ENCODE assay signal across 11 cellular contexts in the genomic region with DNA sequence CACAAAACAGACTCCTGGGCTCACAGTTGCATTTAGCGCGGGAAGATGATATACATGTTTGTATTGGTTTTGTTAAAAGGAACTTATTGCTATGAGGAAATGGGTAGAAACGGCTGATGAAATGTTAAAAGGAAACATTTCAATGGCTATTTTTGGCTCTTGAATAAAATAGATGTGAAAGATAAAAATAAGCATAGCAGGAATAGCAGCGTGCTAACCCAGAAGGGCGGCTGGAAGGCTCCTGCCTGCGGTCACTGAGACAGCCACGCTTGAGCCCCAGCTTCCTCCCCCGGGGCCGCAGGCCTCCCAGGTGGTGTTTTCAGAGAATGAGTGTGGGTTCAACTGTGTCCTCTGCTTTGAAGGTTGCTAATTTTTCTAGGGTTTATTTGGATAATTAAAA. TPM values are rescaled to one million over a fixed set of nuclear protein-coding genes. Genes with fewer than 3 reads are reported as not detected.
DNase-seq lines count a peak whose midpoint lies in the region; ATAC-seq, FAIRE-seq and TF ChIP-seq lines count a peak whose summit lies in the region.
"Had no signal": no experiment of that assay in that cellular context is flagged by ENCODE, and none has a peak within 500 bp of the region (broad histone marks: within the 10 kb centered on the region; RNA-seq: fewer than 3 reads in every experiment).

No MANE protein-coding gene starts in this region.

- ATAC-seq in GM21367 (IDR thresholded peaks at IDR 0.05; ENCODE audit: unreplicated experiment) (peak; percentile 84), HG03354 (IDR thresholded peaks at IDR 0.05; ENCODE audit: poor library complexity, severe bottlenecking, unreplicated experiment) (peak; percentile 55)
- ATAC-seq: naive thymus-derived CD8-positive, alpha-beta T cell had no signal

- POLR2A ChIA-PET in Caco-2 (lab: Charles Lee), result no interaction called here

- no peaks in the 10 kb centered on the region for H3K4me1 Mint-ChIP-seq in Caco-2 (ENCODE audit: low read depth, unreplicated experiment)

- no peak for TF ChIP-seq CTCF in brain microvascular endothelial cell (IDR thresholded peaks at IDR 0.05; ENCODE audit: low read depth, low read length, missing control alignments)
- no peak for TF ChIP-seq CTCF in Caco-2 (IDR thresholded peaks at IDR 0.05; ENCODE audit: insufficient read depth in 1 of 2, low read depth in 1 of 2, low read length in 1 of 2, severe bottlenecking in 1 of 2, unreplicated experiment in 1 of 2)

- peaks cover 3% of the 10 kb centered on the region; the same call in 1 of the 2 replicates for H3K9me3 ChIP-seq in Caco-2

- no peaks in the 10 kb centered on the region for H3K27me3 Mint-ChIP-seq in Caco-2 (ENCODE audit: insufficient read depth, unreplicated experiment)
- H3K27me3 Mint-ChIP-seq: naive thymus-derived CD8-positive, alpha-beta T cell had no signal

- TF ChIP-seq POLR2A in GM12891 (IDR thresholded peaks at IDR 0.05; ENCODE audit: low read depth, low read length), result no peak

- no TSS peak for BruUV-seq in Caco-2 (replicated peaks; lab: Mats Ljungman, UMichigan)

- H3K27me3 ChIP-seq in brain microvascular endothelial cell (replicated peaks), result no peaks in the 10 kb centered on the region
- H3K27me3 ChIP-seq in Caco-2 (replicated peaks; ENCODE audit: control insufficient read depth, insufficient read depth, low read length), result no peaks in the 10 kb centered on the region
- H3K27me3 ChIP-seq: SJSA1 had no signal

- H3K4me1 ChIP-seq in Caco-2, result no peaks in the 10 kb centered on the region
- H3K4me1 ChIP-seq: SJSA1 had no signal

- peaks cover 29% of the 10 kb centered on the region for H3K36me3 Mint-ChIP-seq in Caco-2 (ENCODE audit: insufficient read depth, unreplicated experiment)

- intact Hi-C loops in Caco-2 (cut with micrococcal nuclease; ENCODE audit: unreplicated experiment), result no loop called here

- no peaks in the 10 kb centered on the region for H3K9me3 Mint-ChIP-seq in Caco-2 (ENCODE audit: unreplicated experiment)
- H3K9me3 Mint-ChIP-seq: activated T-helper 2 cell treated with anti-CD3 and anti-CD28 coated beads, Interferon-gamma antibody, Interleukin-2, Interleukin-4, amounts not matched to agents 10 μg/mL and 5 μg/mL and 100 μg/mL, durations not matched to agents 14 hours and 24 hours and 36 hours; naive thymus-derived CD8-positive, alpha-beta T cell had no signal

- FAIRE-seq in GM12891 (lab: Jason Lieb, UNC), result peak; percentile 93

- no peak overlapping the region for H3K27ac Mint-ChIP-seq in Caco-2 (ENCODE audit: unreplicated experiment)
- H3K27ac Mint-ChIP-seq: activated T-helper 2 cell treated with anti-CD3 and anti-CD28 coated beads, Interferon-gamma antibody, Interleukin-2, Interleukin-4, amounts not matched to agents 10 μg/mL and 5 μg/mL and 100 μg/mL, durations not matched to agents 14 hours and 24 hours and 36 hours had no signal

- H3K36me3 ChIP-seq in brain microvascular endothelial cell (replicated peaks) (peaks cover 5% of the 10 kb centered on the region), Caco-2 (ENCODE audit: control insufficient read depth, insufficient read depth, low read length) (no peaks in the 10 kb centered on the region)

- DNase-seq in GM12891 (ENCODE audit: insufficient read length, low spot score) (peak; percentile 39), brain microvascular endothelial cell (peak; percentile 49), A172 (ENCODE audit: low spot score) (no peak), Caco-2 (no peak), midbrain (lab: John Stamatoyannopoulos, UW) (no peak)
- DNase-seq in activated CD4-positive, alpha-beta T cell treated with anti-CD3 and anti-CD28 coated beads for 1 hour, result no peak

- H3K4me3 ChIP-seq in brain microvascular endothelial cell (ENCODE audit: low read depth, low read length), result no peak overlapping the region
- no peak overlapping the region for H3K4me3 ChIP-seq in Caco-2 (ENCODE audit: low read depth, low read length)
- H3K4me3 ChIP-seq: SJSA1 had no signal

- CTCF ChIA-PET in Caco-2 (lab: Charles Lee), result no interaction called here

- H3K4me3 Mint-ChIP-seq in Caco-2 (ENCODE audit: unreplicated experiment), result no peak overlapping the region

- in situ Hi-C loops in brain microvascular endothelial cell (cut with HindIII; ENCODE audit: low pct_ligation_motif_present, low sequenced_read_pairs), result no loop called here

- peak overlapping the region; percentile 67 for H3K27ac ChIP-seq in brain microvascular endothelial cell
- H3K27ac ChIP-seq: SJSA1 had no signal

TF ChIP-seq in GM12891, 5 proteins besides CTCF, POLR2A, EP300 and RAD21:
- TF ChIP-seq SPI1 (IDR thresholded peaks at IDR 0.05; ENCODE audit: low read depth, low read length), result 0 out of 2 replicates have a peak, but pooled peaks have one; percentile 22
- TF ChIP-seq POLR2AphosphoS5 (IDR thresholded peaks at IDR 0.05; ENCODE audit: low read depth, low read length), result no peak
TF ChIP-seq in GM12891: peak in this region for 1.

RNA-seq across cellular contexts. Expression of a gene that starts 35.0 kb away (rescaled TPM):
- 3.9 TPM for polyA plus RNA-seq in GM12891 (2012; ENCODE audit: low read depth, missing spikeins)
- 16.8 and 21.9 TPM in 2 replicates for total RNA-seq in A172 (2014; rRNA removed; shearing (Covaris generic))
- total RNA-seq in Caco-2 (2022), result 10.0 and 11.1 TPM in 2 replicates
- polyA plus RNA-seq: naive thymus-derived CD8-positive, alpha-beta T cell had no signal

Comparison
In these comparisons a context has a peak if more than half of its experiments do, and no peak if none do; other contexts are left out.
1. DNase-seq: peak in GM12891 (single experiment) and brain microvascular endothelial cell (single experiment); none in A172 (single experiment), Caco-2 (0 of 2), activated CD4-positive, alpha-beta T cell treated with anti-CD3 and anti-CD28 coated beads for 1 hour (single experiment) and midbrain (single experiment).